ENCODE assay signal across 2 cellular contexts in genomic region chr15:91941871-91942270, GRCh38.
TF ChIP-seq lines count a peak whose summit lies in the region.

No MANE protein-coding gene starts in this region.

TF ChIP-seq in liver, 16 proteins besides CTCF, POLR2A, EP300 and RAD21 (continued from another document):
- TF ChIP-seq, protein P1, sequence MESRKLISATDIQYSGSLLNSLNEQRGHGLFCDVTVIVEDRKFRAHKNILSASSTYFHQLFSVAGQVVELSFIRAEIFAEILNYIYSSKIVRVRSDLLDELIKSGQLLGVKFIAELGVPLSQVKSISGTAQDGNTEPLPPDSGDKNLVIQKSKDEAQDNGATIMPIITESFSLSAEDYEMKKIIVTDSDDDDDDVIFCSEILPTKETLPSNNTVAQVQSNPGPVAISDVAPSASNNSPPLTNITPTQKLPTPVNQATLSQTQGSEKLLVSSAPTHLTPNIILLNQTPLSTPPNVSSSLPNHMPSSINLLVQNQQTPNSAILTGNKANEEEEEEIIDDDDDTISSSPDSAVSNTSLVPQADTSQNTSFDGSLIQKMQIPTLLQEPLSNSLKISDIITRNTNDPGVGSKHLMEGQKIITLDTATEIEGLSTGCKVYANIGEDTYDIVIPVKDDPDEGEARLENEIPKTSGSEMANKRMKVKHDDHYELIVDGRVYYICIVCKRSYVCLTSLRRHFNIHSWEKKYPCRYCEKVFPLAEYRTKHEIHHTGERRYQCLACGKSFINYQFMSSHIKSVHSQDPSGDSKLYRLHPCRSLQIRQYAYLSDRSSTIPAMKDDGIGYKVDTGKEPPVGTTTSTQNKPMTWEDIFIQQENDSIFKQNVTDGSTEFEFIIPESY (IDR thresholded peaks at IDR 0.05): no peak
- TF ChIP-seq FOXA2 (IDR thresholded peaks at IDR 0.05) (no peak), HNF4G (IDR thresholded peaks at IDR 0.05) (no peak), YY1 (IDR thresholded peaks at IDR 0.05) (no peak), JUND (IDR thresholded peaks at IDR 0.05) (no peak)
TF ChIP-seq in liver: peak in this region for 0.

TF ChIP-seq in HepG2, 621 proteins besides CTCF, POLR2A, EP300 and RAD21 (continued from another document):
- TF ChIP-seq MAX (IDR thresholded peaks at IDR 0.05) (no peak), CBX2 (IDR thresholded peaks at IDR 0.05; ENCODE audit: low read depth, low read length) (no peak), CBX2 (CRISPR knock-in tag; IDR thresholded peaks at IDR 0.05; ENCODE audit: low read depth) (no peak), USF2 (IDR thresholded peaks at IDR 0.05; ENCODE audit: low read depth, low read length) (no peak), USF2 (CRISPR knock-in tag; IDR thresholded peaks at IDR 0.05; ENCODE audit: borderline replicate concordance) (no peak), HMGA1 (CRISPR knock-in tag; conservative IDR thresholded peaks at IDR 0.05) (no peak), EED (CRISPR knock-in tag; IDR thresholded peaks at IDR 0.05) (no peak), ZNF235 (CRISPR knock-in tag; IDR thresholded peaks at IDR 0.05; ENCODE audit: borderline replicate concordance) (no peak), ZNF747 (CRISPR knock-in tag; IDR thresholded peaks at IDR 0.05; ENCODE audit: borderline replicate concordance) (no peak), MAFK (conservative IDR thresholded peaks at IDR 0.05 in 1 of 2, IDR thresholded peaks at IDR 0.05 in 1 of 2; ENCODE audit: low read length in 2 of 2) (no peak), SALL2 (CRISPR knock-in tag; IDR thresholded peaks at IDR 0.05) (no peak), ZNF354B (CRISPR knock-in tag; IDR thresholded peaks at IDR 0.05) (no peak)
TF ChIP-seq in HepG2: peak in this region for 0.
